Comparison of ENCODE assay signal across 7 cellular contexts in the genomic region with DNA sequence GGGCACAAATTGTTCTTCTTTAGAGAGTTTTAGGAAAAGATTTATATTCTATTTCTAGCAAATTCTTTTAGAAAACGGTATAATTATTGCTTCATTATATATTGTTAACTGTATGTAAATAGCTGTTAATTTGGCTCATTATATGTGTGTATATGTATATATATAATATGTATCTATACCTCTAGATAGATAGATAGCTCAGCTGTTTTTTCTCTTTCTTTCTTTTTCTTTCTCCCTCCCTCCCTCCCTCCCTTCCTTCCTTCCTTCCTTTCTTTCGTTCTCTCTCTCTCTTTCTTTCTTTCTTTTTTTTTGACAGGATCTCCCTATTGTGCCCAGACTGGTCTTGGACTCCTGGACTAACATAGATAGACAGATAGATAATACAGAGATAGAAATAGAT.
"Had no signal": no experiment of that assay in that cellular context is flagged by ENCODE, and none has a peak within 500 bp of the region (broad histone marks: within the 10 kb centered on the region; RNA-seq: fewer than 3 reads in every experiment).

No MANE protein-coding gene starts in this region.

- H3K4me3 ChIP-seq: GM12878 had no signal

- FAIRE-seq: GM12878, GM12891, GM12892, GM18507, GM19239 had no signal

- DNase-seq: GDM1, GF-D8 had no signal

- ATAC-seq: GM12878 had no signal
